In the genomic region with DNA sequence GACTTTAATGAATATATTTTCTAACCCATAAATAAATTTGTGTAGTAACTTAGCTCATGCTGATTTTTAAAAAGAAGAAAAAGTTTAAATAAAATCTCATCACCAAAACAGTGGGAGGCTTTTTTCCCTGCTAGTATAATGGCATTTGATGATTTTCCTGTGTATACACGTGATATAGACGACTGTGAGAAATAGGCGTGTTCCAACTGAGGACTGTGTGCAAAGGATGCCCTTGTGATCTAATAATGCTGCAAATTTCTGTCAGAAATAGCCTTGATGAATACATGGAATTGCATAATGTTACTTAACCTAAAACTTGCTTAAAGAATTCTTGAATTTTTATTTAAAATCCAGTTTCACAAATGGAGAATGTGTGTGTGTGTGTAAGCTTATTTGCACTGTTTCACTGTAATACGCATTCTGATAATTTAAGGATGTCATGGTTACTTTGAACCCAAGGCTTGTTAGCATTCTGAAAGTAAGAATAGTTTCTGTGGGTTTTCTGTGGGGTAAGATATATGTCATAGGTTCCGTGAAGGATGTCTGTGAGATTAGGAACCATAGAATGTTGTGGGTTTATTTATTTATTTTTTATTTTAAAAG, we compare ENCODE assay signal across 14 cellular contexts.
"Had no signal": no experiment of that assay in that cellular context is flagged by ENCODE, and none has a peak within 500 bp of the region (broad histone marks: within the 10 kb centered on the region; RNA-seq: fewer than 3 reads in every experiment).

No MANE protein-coding gene starts in this region.

- DNase-seq: activated CD4-positive, alpha-beta T cell treated with anti-CD3 and anti-CD28 coated beads for 48 hours; activated CD8-positive, alpha-beta T cell treated with anti-CD3 and anti-CD28 coated beads, Interleukin-2, amount 10 ng/mL, durations not matched to agents 7 days and 5 days; activated naive CD4-positive, alpha-beta T cell treated with anti-CD3 and anti-CD28 coated beads for 36 hours; esophagus squamous epithelium; foreskin fibroblast; left colon; midbrain; naive B cell; posterior cingulate gyrus; stimulated activated CD4-positive, alpha-beta T cell treated with anti-CD3 and anti-CD28 coated beads, Interleukin-4, amount 100 ng/mL, for 4 hours; stimulated activated naive CD8-positive, alpha-beta T cell treated with anti-CD3 and anti-CD28 coated beads, Interleukin-15, amount 100 ng/mL, for 72 hours; testis had no signal

- ATAC-seq: activated CD8-positive, alpha-beta T cell treated with anti-CD3 and anti-CD28 coated beads, Interleukin-2, amount 10 ng/mL, durations not matched to agents 7 days and 5 days; activated T-helper 17 cell treated with anti-CD3 and anti-CD28 coated beads, Interleukin-2, amount 50 U/mL, for 72 hours; left colon; stimulated activated naive CD8-positive, alpha-beta T cell treated with anti-CD3 and anti-CD28 coated beads, Interleukin-15, amount 100 ng/mL, for 72 hours had no signal

- FAIRE-seq: astrocyte had no signal
